Comparison of ENCODE assay signal across 12 cellular contexts in the genomic region with DNA sequence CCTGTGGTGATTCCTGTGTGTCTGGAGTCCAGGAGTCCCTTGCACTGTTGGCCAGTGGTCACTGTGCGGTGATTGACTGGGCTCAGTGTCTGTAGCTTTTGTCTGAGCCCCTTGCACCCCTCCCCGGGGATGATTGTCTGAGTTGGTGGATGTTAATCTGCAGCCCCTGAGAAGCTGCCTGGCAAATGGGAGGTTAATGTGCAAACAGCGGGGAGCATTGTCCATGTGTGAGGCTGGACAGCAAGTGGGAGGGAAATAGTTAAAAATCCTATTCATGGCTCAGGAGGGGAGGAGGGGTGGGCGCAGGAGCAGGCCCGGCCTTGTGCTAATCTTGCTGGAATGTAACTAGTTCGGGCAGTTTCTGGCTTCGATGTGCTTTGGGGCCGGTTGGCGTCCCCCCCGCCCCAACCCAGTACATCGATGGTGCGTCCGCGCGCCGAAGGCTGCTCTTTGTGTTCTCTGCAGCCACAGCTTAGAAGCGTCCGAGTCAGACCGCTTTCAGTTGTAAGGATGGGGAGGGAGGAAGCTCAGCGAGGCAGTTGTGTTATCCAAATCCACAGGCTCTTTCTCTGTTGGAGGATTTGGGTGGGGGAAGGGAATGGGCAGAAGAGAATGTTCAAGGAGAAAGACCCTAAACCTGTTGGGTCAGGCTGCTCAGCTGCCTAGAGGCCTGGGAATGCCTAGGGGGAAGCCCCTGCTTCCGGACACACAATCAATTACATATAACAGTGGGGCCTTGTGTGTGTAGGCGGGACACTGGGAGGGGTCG.
DNase-seq lines count a peak whose midpoint lies in the region; ATAC-seq and TF ChIP-seq lines count a peak whose summit lies in the region.
"Had no signal": no experiment of that assay in that cellular context is flagged by ENCODE, and none has a peak within 500 bp of the region (broad histone marks: within the 10 kb centered on the region; RNA-seq: fewer than 3 reads in every experiment).

No MANE protein-coding gene starts in this region.

- H3K27me3 ChIP-seq in A673 (replicated peaks; ENCODE audit: insufficient read depth, low read depth, low read length, poor library complexity) (no peaks in the 10 kb centered on the region), NT2/D1 (ENCODE audit: insufficient read depth, insufficient read length) (peaks cover 2% of the 10 kb centered on the region), fibroblast of lung (ENCODE audit: control insufficient read depth, insufficient read depth, low read length) (no peaks in the 10 kb centered on the region)

- H3K4me3 Mint-ChIP-seq in nephron progenitor cell, result peak overlapping the region; percentile 73
- H3K4me3 Mint-ChIP-seq: effector memory CD8-positive, alpha-beta T cell had no signal

- H3K4me2 ChIP-seq in fibroblast of lung (ENCODE audit: extremely low read depth, insufficient read depth, low read length), result peak overlapping the region; percentile 60

- DNase-seq in A673 (ENCODE audit: low spot score) (peak; percentile 54), NT2/D1 (ENCODE audit: low read depth, low spot score) (peak; percentile 96), fibroblast of lung (ENCODE audit: low read depth in 2 of 2) (peak; percentile 45 to 86), nephron progenitor cell (peak; percentile 56), GM13977 (ENCODE audit: low spot score) (no peak), NCI-H128 (lab: John Stamatoyannopoulos, UW; ENCODE audit: unreplicated experiment) (no peak)
- no peak for DNase-seq in effector CD8-positive, alpha-beta T cell (lab: John Stamatoyannopoulos, UW)
- DNase-seq: ACHN; activated CD4-positive, alpha-beta T cell treated with anti-CD3 and anti-CD28 coated beads, Interleukin-2, amount 50 U/mL, for 48 hours; effector memory CD8-positive, alpha-beta T cell; NCI-H226 had no signal

- H3K9me3 Mint-ChIP-seq in nephron progenitor cell, result no peaks in the 10 kb centered on the region
- H3K9me3 Mint-ChIP-seq: effector memory CD8-positive, alpha-beta T cell had no signal

- peaks cover 4% of the 10 kb centered on the region for H3K36me3 Mint-ChIP-seq in nephron progenitor cell (ENCODE audit: low read depth)

- H3K27ac ChIP-seq in A673 (ENCODE audit: low read depth, low read length, poor library complexity, severe bottlenecking), result peak overlapping the region; percentile 58
- no peak overlapping the region for H3K27ac ChIP-seq in fibroblast of lung (ENCODE audit: insufficient read depth, low read length)

- H3K4me1 Mint-ChIP-seq in nephron progenitor cell, result peaks cover 98% of the 10 kb centered on the region

- no peaks in the 10 kb centered on the region for H3K36me3 ChIP-seq in A673 (ENCODE audit: insufficient read depth, low read length, poor library complexity, severe bottlenecking)
- no peaks in the 10 kb centered on the region for H3K36me3 ChIP-seq in NT2/D1 (ENCODE audit: insufficient read depth, insufficient read length, low read length)
- no peaks in the 10 kb centered on the region for H3K36me3 ChIP-seq in fibroblast of lung (ENCODE audit: control insufficient read depth, insufficient read depth, low read length)

- CTCF ChIA-PET in A673 (lab: Charles Lee), result interaction anchor here (0.6 kb wide), 1 partner anchor 126 kb away, joined by 5 read pairs; no protein-coding TSS in a partner anchor

- no peak overlapping the region for H2AFZ ChIP-seq in fibroblast of lung (ENCODE audit: low read length)

- intact Hi-C loops in A673 (cut with micrococcal nuclease; ENCODE audit: unreplicated experiment), result no loop called here

- POLR2A ChIA-PET in A673 (lab: Charles Lee; ENCODE audit: low non-redundant PET), result interaction anchor here (0.6 kb wide), 1 partner anchor 106 kb away, joined by 8 read pairs; no protein-coding TSS in a partner anchor

- peaks cover 70% of the 10 kb centered on the region for H3K4me1 ChIP-seq in A673 (ENCODE audit: insufficient read depth, low read length, poor library complexity, severe bottlenecking)
- peaks cover 36% of the 10 kb centered on the region for H3K4me1 ChIP-seq in NT2/D1 (ENCODE audit: insufficient read depth, insufficient read length)
- H3K4me1 ChIP-seq in fibroblast of lung (ENCODE audit: control insufficient read depth, extremely low read depth, insufficient read depth, low read length), result peaks cover 20% of the 10 kb centered on the region

- peak overlapping the region; percentile 99 for H3K27ac Mint-ChIP-seq in nephron progenitor cell
- H3K27ac Mint-ChIP-seq: effector memory CD8-positive, alpha-beta T cell had no signal

- H3K9me3 ChIP-seq in A673 (ENCODE audit: low read depth, low read length, poor library complexity, severe bottlenecking), result no peaks in the 10 kb centered on the region
- no peaks in the 10 kb centered on the region for H3K9me3 ChIP-seq in NT2/D1 (ENCODE audit: insufficient read depth, low read length)
- no peaks in the 10 kb centered on the region for H3K9me3 ChIP-seq in fibroblast of lung (ENCODE audit: control insufficient read depth, insufficient read depth, low read depth, low read length)

- in situ Hi-C loops in GM13977 (cut with MboI; ENCODE audit: low pct_unique_long_range_greater_than_20kb, low sequenced_read_pairs, unreplicated experiment), result loop anchor here (5.0 kb wide), 1 partner anchor 59 kb away; no protein-coding TSS in a partner anchor

- H3K4me3 ChIP-seq in A673 (ENCODE audit: low read depth, low read length, poor library complexity, severe bottlenecking), result no peak overlapping the region
- H3K4me3 ChIP-seq in NT2/D1 (ENCODE audit: insufficient read length, low read depth), result peak overlapping the region; percentile 2
- peak overlapping the region in 1 of 4 experiments; percentile 46 for H3K4me3 ChIP-seq in fibroblast of lung (replicated peaks in 1 of 4; ENCODE audit: control extremely low read depth in 1 of 4, insufficient read depth in 1 of 4, low read depth in 3 of 4, low read length in 4 of 4)

- BruUV-seq in A673 (replicated peaks; lab: Mats Ljungman, UMichigan), result no TSS peak

- H4K20me1 ChIP-seq in fibroblast of lung (ENCODE audit: control insufficient read depth, extremely low read depth, insufficient read depth, low read length), result no peaks in the 10 kb centered on the region

- H3K79me2 ChIP-seq in fibroblast of lung (ENCODE audit: control insufficient read depth, insufficient read depth, low read length), result no peaks in the 10 kb centered on the region

- no peak for TF ChIP-seq CTCF in A673 (conservative IDR thresholded peaks at IDR 0.05; ENCODE audit: low read depth, low read length)
- TF ChIP-seq CTCF in fibroblast of lung (conservative IDR thresholded peaks at IDR 0.05 in 1 of 2, IDR thresholded peaks at IDR 0.05 in 1 of 2; ENCODE audit: low read depth in 1 of 2, low read length in 2 of 2), result no peak
- TF ChIP-seq CTCF in nephron progenitor cell (IDR thresholded peaks at IDR 0.05), result no peak
- TF ChIP-seq CTCF in GM13977 (IDR thresholded peaks at IDR 0.05; ENCODE audit: extremely low read depth, insufficient read depth, missing control alignments), result no peak

- peak overlapping the region; percentile 58 for H3K9ac ChIP-seq in NT2/D1 (ENCODE audit: insufficient read length, low read depth)
- H3K9ac ChIP-seq in fibroblast of lung (ENCODE audit: insufficient read depth, low read length), result no peak overlapping the region

- ATAC-seq in HG02852 (IDR thresholded peaks at IDR 0.05; ENCODE audit: unreplicated experiment), result no peak
- ATAC-seq: effector memory CD8-positive, alpha-beta T cell had no signal

- no peaks in the 10 kb centered on the region for H3K27me3 Mint-ChIP-seq in nephron progenitor cell (ENCODE audit: low read depth, poor library complexity)

Comparison
In these comparisons a context has a peak if more than half of its experiments do, and no peak if none do; other contexts are left out.
1. DNase-seq: peak in A673 (single experiment), NT2/D1 (single experiment), fibroblast of lung (2 of 2) and nephron progenitor cell (single experiment); none in effector CD8-positive, alpha-beta T cell (single experiment), GM13977 (single experiment) and NCI-H128 (single experiment).